8 cellular contexts compared by ENCODE assay signal in genomic region chr1:198699167-198700015, GRCh38.
DNase-seq lines count a peak whose midpoint lies in the region; ATAC-seq and TF ChIP-seq lines count a peak whose summit lies in the region.

No MANE protein-coding gene starts in this region.

- no peak overlapping the region for H3K27ac ChIP-seq in HUES6 (ENCODE audit: low read depth, low read length)

- no peak for ATAC-seq in HG03354 (IDR thresholded peaks at IDR 0.05; ENCODE audit: poor library complexity, severe bottlenecking, unreplicated experiment)

- H3K27me3 ChIP-seq in HUES6 (ENCODE audit: control insufficient read depth, insufficient read depth, low read length): no peaks in the 10 kb centered on the region

- H3K4me1 ChIP-seq in HUES6 (ENCODE audit: control insufficient read depth, insufficient read depth, low read length): peaks cover 32% of the 10 kb centered on the region

- DNase-seq in CD1c-positive myeloid dendritic cell (ENCODE audit: extremely low spot score) (peak; percentile 48), T47D (ENCODE audit: low read depth in 1 of 2, low spot score in 1 of 2) (peak; percentile 27 to 77), left kidney (ENCODE audit: low read depth, low spot score) (peak; percentile 79), COLO829 (ENCODE audit: low spot score) (no peak)
- DNase-seq in stimulated activated CD4-positive, alpha-beta T cell treated with anti-CD3 and anti-CD28 coated beads, TNF-alpha, amount 100 ng/mL, for 1 hour (ENCODE audit: low read depth in 3 of 3, low spot score in 1 of 3): peak in 2 of 3 donors; percentile 41 to 60

- no peaks in the 10 kb centered on the region for H3K36me3 ChIP-seq in HUES6 (ENCODE audit: control insufficient read depth, insufficient read depth, low read length)

- TF ChIP-seq CTCF in WI38 (IDR thresholded peaks at IDR 0.05; ENCODE audit: low read depth, low read length): peak; percentile 56

- no peaks in the 10 kb centered on the region for H3K9me3 ChIP-seq in HUES6 (ENCODE audit: control insufficient read depth, insufficient read depth, low read depth, low read length)

- in situ Hi-C loops in T47D (cut with HindIII; ENCODE audit: low pct_unique_long_range_greater_than_20kb, low sequenced_read_pairs): no loop called here

- H3K4me3 ChIP-seq in HUES6 (ENCODE audit: low read depth, low read length) (peak overlapping the region; percentile 16), WI38 (ENCODE audit: low read depth, low read length) (no peak overlapping the region)

- H3K9ac ChIP-seq in HUES6 (ENCODE audit: low read length): no peak overlapping the region
